30 cellular contexts compared by ENCODE assay signal in genomic region chr18:45958730-45959129, GRCh38. TPM values are rescaled to one million over a fixed set of nuclear protein-coding genes. Genes with fewer than 3 reads are reported as not detected.
A peak's percentile ranks its signal among the peaks of the same experiment; 100 is the strongest.
DNase-seq lines count a peak whose midpoint lies in the region; ATAC-seq, FAIRE-seq and TF ChIP-seq lines count a peak whose summit lies in the region.
"Had no signal": no experiment of that assay in that cellular context is flagged by ENCODE, and none has a peak within 500 bp of the region (broad histone marks: within the 10 kb centered on the region; RNA-seq: fewer than 3 reads in every experiment).

No MANE protein-coding gene starts in this region.

- FAIRE-seq in K562 (lab: Jason Lieb, UNC) (peak; percentile 40), HTR-8/SVneo (lab: Jason Lieb, UNC) (no peak)
- FAIRE-seq: GM12892, H54 had no signal

- no TSS peak for BruUV-seq in K562 (replicated peaks; lab: Mats Ljungman, UMichigan)

- no peak for TF ChIP-seq CTCF in K562 (IDR thresholded peaks at IDR 0.05 in 2 of 3, conservative IDR thresholded peaks at IDR 0.05 in 1 of 3; ENCODE audit: insufficient read depth in 2 of 3, low read depth in 1 of 3, low read length in 3 of 3)

- no peak overlapping the region for H3K4me2 ChIP-seq in K562 (ENCODE audit: insufficient read depth, low read length)

- peaks cover 0 to 4% of the 10 kb centered on the region in 2 experiments; a peak in 2 of 5 replicates for H3K4me1 ChIP-seq in K562 (replicated peaks in 1 of 2; ENCODE audit: control insufficient read depth in 2 of 2, insufficient read depth in 2 of 2, low read length in 2 of 2)
- H3K4me1 ChIP-seq: SJCRH30, uterus had no signal

- DNase-seq in EL (peak; percentile 57), LHCN-M2 (ENCODE audit: low read depth) (peak; percentile 28), K562 (ENCODE audit: extremely low read depth in 1 of 4, low spot score in 3 of 4) (no peak), kidney tubule cell (ENCODE audit: low spot score) (peak; percentile 59), HTR-8/SVneo (ENCODE audit: insufficient read length, low spot score) (no peak), SHP77 treated with DMSO at 0.1 percent for 48 hours (lab: John Stamatoyannopoulos, UW) (no peak), erythroblast (lab: John Stamatoyannopoulos, UW) (no peak), HT-29 (ENCODE audit: low spot score) (no peak)
- DNase-seq: activated CD4-positive, alpha-beta memory T cell treated with anti-CD3 and anti-CD28 coated beads for 36 hours; activated CD8-positive, alpha-beta memory T cell treated with anti-CD3 and anti-CD28 coated beads, Interleukin-2, amount 50 U/mL, for 4 hours; activated naive CD8-positive, alpha-beta T cell treated with anti-CD3 and anti-CD28 coated beads for 36 hours; aorta; caudate nucleus; CD4-positive, CD25-positive, alpha-beta regulatory T cell; endodermal cell; hippocampal formation; left ventricle myocardium inferior; naive B cell; NCI-H1048; NCI-H187 treated with DMSO at 0.1 percent for 48 hours; NCI-H526; nucleus accumbens; SJCRH30; T-helper 1 cell; uterus had no signal

- CTCF ChIA-PET in K562 (lab: Yijun Ruan, JAX; ENCODE audit: low intra/inter-chr PET ratio): no interaction called here

- no peaks in the 10 kb centered on the region for H3K9me1 ChIP-seq in K562 (ENCODE audit: control insufficient read depth, insufficient read depth, low read length)

- H3K9me3 ChIP-seq in K562 (replicated peaks; ENCODE audit: control insufficient read depth, insufficient read depth, low read depth, low read length): no peaks in the 10 kb centered on the region
- H3K9me3 ChIP-seq: gastroesophageal sphincter, left ventricle myocardium inferior, SJCRH30, thoracic aorta, uterus had no signal

- no peak for ATAC-seq in K562
- ATAC-seq: activated CD4-positive, CD25-positive, alpha-beta regulatory T cell treated with anti-CD3 and anti-CD28 coated beads, Interleukin-2, amount 50 U/mL, for 24 hours; gastroesophageal sphincter had no signal

- H3K9ac ChIP-seq in K562 (ENCODE audit: insufficient read depth in 1 of 2, low read depth in 2 of 2, low read length in 2 of 2): no peak overlapping the region

- in situ Hi-C loops in K562 (cut with MboI): no loop called here

- H3K36me3 ChIP-seq in K562 (ENCODE audit: control insufficient read depth, insufficient read depth, low read length): peaks cover 23% of the 10 kb centered on the region
- H3K36me3 ChIP-seq: SJCRH30, uterus had no signal

- H3K4me3 ChIP-seq in K562: no peak overlapping the region
- H3K4me3 ChIP-seq: gastroesophageal sphincter, left ventricle myocardium inferior, SJCRH30, thoracic aorta, uterus had no signal

- no peak for TF ChIP-seq EP300 in K562 (IDR thresholded peaks at IDR 0.05; ENCODE audit: low read length)

- intact Hi-C loops in K562 (cut with micrococcal nuclease): no loop called here

- TF ChIP-seq POLR2A in K562 (conservative IDR thresholded peaks at IDR 0.05): no peak
- TF ChIP-seq POLR2A in erythroblast (IDR thresholded peaks at IDR 0.05; ENCODE audit: low read length): no peak

- no peaks in the 10 kb centered on the region for H4K20me1 ChIP-seq in K562 (replicated peaks; ENCODE audit: control insufficient read depth, insufficient read depth, low read length)

- POLR2A ChIA-PET in K562 (lab: Yijun Ruan, JAX): interaction anchor here (0.7 kb wide), 1 partner anchor 93 kb away, joined by 4 read pairs; no protein-coding TSS in a partner anchor

- H2AFZ ChIP-seq in K562 (ENCODE audit: low read depth, low read length): no peak overlapping the region

- H3K27ac ChIP-seq in K562 (ENCODE audit: extremely low read depth, low read depth, low read length): no peak overlapping the region
- H3K27ac ChIP-seq: gastroesophageal sphincter, left ventricle myocardium inferior, SJCRH30, thoracic aorta, uterus had no signal

- H3K79me2 ChIP-seq in K562 (ENCODE audit: control insufficient read depth, insufficient read depth, low read length): peaks cover 9% of the 10 kb centered on the region

- no peak for TF ChIP-seq RAD21 in K562 (CRISPR knock-in tag; conservative IDR thresholded peaks at IDR 0.05 in 1 of 2, IDR thresholded peaks at IDR 0.05 in 1 of 2)

- H3K27me3 ChIP-seq in K562 (ENCODE audit: control insufficient read depth in 2 of 2, insufficient read depth in 2 of 2, low read length in 2 of 2): no peaks in the 10 kb centered on the region
- H3K27me3 ChIP-seq: gastroesophageal sphincter, SJCRH30, uterus had no signal

TF ChIP-seq in K562, 482 proteins besides CTCF, POLR2A, EP300 and RAD21:
- TF ChIP-seq HMGN3 (IDR thresholded peaks at IDR 0.05; ENCODE audit: borderline replicate concordance, extremely low read depth, insufficient read length, low read depth, low read length) (no peak), SMARCA4 (IDR thresholded peaks at IDR 0.05) (no peak), ZBTB49 (CRISPR knock-in tag; IDR thresholded peaks at IDR 0.05; ENCODE audit: borderline replicate concordance) (no peak), TCFL5 (CRISPR knock-in tag; conservative IDR thresholded peaks at IDR 0.05) (no peak), ZFP36 (IDR thresholded peaks at IDR 0.05; ENCODE audit: low read depth, low read length, partially characterized antibody) (no peak), HNRNPK (IDR thresholded peaks at IDR 0.05; ENCODE audit: low read depth, low read length, poor library complexity, severe bottlenecking) (no peak), CLOCK (CRISPR knock-in tag; IDR thresholded peaks at IDR 0.05; ENCODE audit: borderline replicate concordance) (no peak), ZNF232 (CRISPR knock-in tag; IDR thresholded peaks at IDR 0.05) (no peak)

RNA-seq across cellular contexts. Expression of gene EPG5, which starts 8.4 kb away (rescaled TPM):
- total RNA-seq in LHCN-M2 (2014; rRNA removed) (51.0 and 66.7 TPM in 2 replicates), K562 (2014; rRNA removed) (4.0 and 5.1 TPM in 2 replicates), K562 (2014; rRNA removed; fragmentation: Illumina TruSeq; extraction: Trizol) (7.9 and 10.2 TPM in 2 replicates), K562 (2015; rRNA removed; fragmentation: Illumina TruSeq; extraction: Trizol) (5.8 and 7.6 TPM in 2 replicates), K562 (2021) (9.0 and 9.1 TPM in 2 replicates)
- polyA plus RNA-seq in LHCN-M2 (2012): 28.7 TPM
- total RNA-seq in K562 (2011; cell fraction: chromatin; rRNA removed; ENCODE audit: low replicate concordance): 64.4 and 123 TPM in 2 replicates
- total RNA-seq in K562 (2011; cell fraction: nucleolus; rRNA removed): 26.0 and 39.5 TPM in 2 replicates
- 48.6 and 49.2 TPM in 2 replicates for total RNA-seq in K562 (2011; cell fraction: nucleoplasm; rRNA removed)
- polyA plus RNA-seq in K562 (2011; rRNA removed) (9.7 and 10.7 TPM in 2 replicates), K562 (2014; fragmentation: Illumina TruSeq; extraction: Trizol) (5.2 and 5.8 TPM in 2 replicates), K562 (2014; fragmentation: Nextera tagmentation; extraction: Ambion mirVana) (1 to 10 TPM; 1.3 to 1.4 TPM), K562 (2014; rRNA removed) (4.1 and 6.4 TPM in 2 replicates)
- 8.3 and 9.0 TPM in 2 replicates for polyA plus RNA-seq in K562 (2011; cell fraction: cytosol; rRNA removed)
- polyA plus RNA-seq in K562 (2011; cell fraction: nucleus; rRNA removed): 21.6 and 29.3 TPM in 2 replicates
- polyA plus RNA-seq in K562 (2012): 3.6 and 5.3 TPM in 2 replicates
- 46.2 and 46.7 TPM in 2 replicates for polyA minus RNA-seq in K562 (2011; rRNA and poly(A)+ RNA removed)
- 10.7 and 10.8 TPM in 2 replicates for polyA minus RNA-seq in K562 (2011; cell fraction: cytosol; rRNA and poly(A)+ RNA removed)
- polyA minus RNA-seq in K562 (2011; cell fraction: nucleus; rRNA and poly(A)+ RNA removed): 24.5 and 37.9 TPM in 2 replicates
- 4.5 and 6.6 TPM in 2 replicates for total RNA-seq in HT-29 (2014; rRNA removed; shearing (Covaris generic))

Comparison
In these comparisons a context has a peak if more than half of its experiments do, and no peak if none do; other contexts are left out.
1. DNase-seq: peak in EL (single experiment), LHCN-M2 (single experiment) and kidney tubule cell (single experiment); none in K562 (0 of 4), HTR-8/SVneo (single experiment), SHP77 treated with DMSO at 0.1 percent for 48 hours (single experiment), erythroblast (0 of 2) and HT-29 (single experiment).